ENCODE assay signal across 10 cellular contexts in the genomic region with DNA sequence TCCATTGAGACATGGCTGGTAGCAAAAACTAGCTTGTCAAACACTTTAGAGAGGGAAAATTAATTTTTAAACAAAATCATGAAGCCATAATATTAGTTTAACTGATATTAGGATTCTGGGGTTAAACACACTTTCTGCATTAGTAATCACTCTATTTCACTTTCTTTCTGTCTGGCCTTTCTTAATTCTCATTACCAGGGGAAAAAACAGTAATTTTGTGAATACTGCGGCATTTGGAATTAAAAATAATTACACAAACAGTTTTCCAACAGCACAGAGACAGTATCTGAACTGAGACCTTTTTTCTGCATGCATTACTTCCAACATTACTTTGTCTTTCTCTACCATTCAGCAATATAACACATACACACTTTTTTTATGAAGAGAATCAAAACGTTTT.
"Had no signal": no experiment of that assay in that cellular context is flagged by ENCODE, and none has a peak within 500 bp of the region (broad histone marks: within the 10 kb centered on the region; RNA-seq: fewer than 3 reads in every experiment).

No MANE protein-coding gene starts in this region.

- H3K4me1 ChIP-seq: HAP-1 had no signal

- H3K4me3 ChIP-seq: GM23248, HAP-1, K562 had no signal

- DNase-seq: GM23248, GOT3, H7, HFFc6, IMR-90, KG1 had no signal

- FAIRE-seq: HTR-8/SVneo, K562 had no signal

- H3K4me3 Mint-ChIP-seq: HFFc6 had no signal

- H3K9me3 Mint-ChIP-seq: HFFc6 had no signal

- H3K9me3 ChIP-seq: HAP-1 had no signal

- H3K27ac ChIP-seq: GM23248 had no signal

- ATAC-seq: HCT116, K562 had no signal

- H3K27ac Mint-ChIP-seq: HFFc6 had no signal

- H3K36me3 ChIP-seq: HAP-1 had no signal
